Comparison of ENCODE assay signal across 1 cellular context in genomic region chr17:16297367-16298139, GRCh38.
A peak's percentile ranks its signal among the peaks of the same experiment; 100 is the strongest.
TF ChIP-seq lines count a peak whose summit lies in the region.

No MANE protein-coding gene starts in this region.

TF ChIP-seq in HepG2, 621 proteins besides CTCF, POLR2A, EP300 and RAD21 (continued from another document):
- TF ChIP-seq, protein P1, sequence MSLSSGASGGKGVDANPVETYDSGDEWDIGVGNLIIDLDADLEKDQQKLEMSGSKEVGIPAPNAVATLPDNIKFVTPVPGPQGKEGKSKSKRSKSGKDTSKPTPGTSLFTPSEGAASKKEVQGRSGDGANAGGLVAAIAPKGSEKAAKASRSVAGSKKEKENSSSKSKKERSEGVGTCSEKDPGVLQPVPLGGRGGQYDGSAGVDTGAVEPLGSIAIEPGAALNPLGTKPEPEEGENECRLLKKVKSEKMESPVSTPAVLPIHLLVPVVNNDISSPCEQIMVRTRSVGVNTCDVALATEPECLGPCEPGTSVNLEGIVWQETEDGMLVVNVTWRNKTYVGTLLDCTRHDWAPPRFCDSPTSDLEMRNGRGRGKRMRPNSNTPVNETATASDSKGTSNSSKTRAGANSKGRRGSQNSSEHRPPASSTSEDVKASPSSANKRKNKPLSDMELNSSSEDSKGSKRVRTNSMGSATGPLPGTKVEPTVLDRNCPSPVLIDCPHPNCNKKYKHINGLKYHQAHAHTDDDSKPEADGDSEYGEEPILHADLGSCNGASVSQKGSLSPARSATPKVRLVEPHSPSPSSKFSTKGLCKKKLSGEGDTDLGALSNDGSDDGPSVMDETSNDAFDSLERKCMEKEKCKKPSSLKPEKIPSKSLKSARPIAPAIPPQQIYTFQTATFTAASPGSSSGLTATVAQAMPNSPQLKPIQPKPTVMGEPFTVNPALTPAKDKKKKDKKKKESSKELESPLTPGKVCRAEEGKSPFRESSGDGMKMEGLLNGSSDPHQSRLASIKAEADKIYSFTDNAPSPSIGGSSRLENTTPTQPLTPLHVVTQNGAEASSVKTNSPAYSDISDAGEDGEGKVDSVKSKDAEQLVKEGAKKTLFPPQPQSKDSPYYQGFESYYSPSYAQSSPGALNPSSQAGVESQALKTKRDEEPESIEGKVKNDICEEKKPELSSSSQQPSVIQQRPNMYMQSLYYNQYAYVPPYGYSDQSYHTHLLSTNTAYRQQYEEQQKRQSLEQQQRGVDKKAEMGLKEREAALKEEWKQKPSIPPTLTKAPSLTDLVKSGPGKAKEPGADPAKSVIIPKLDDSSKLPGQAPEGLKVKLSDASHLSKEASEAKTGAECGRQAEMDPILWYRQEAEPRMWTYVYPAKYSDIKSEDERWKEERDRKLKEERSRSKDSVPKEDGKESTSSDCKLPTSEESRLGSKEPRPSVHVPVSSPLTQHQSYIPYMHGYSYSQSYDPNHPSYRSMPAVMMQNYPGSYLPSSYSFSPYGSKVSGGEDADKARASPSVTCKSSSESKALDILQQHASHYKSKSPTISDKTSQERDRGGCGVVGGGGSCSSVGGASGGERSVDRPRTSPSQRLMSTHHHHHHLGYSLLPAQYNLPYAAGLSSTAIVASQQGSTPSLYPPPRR (CRISPR knock-in tag; IDR thresholded peaks at IDR 0.05; ENCODE audit: borderline replicate concordance): no peak
- TF ChIP-seq MTF2 (CRISPR knock-in tag; IDR thresholded peaks at IDR 0.05; ENCODE audit: borderline replicate concordance) (no peak), KDM3A (CRISPR knock-in tag; IDR thresholded peaks at IDR 0.05; ENCODE audit: low read depth) (no peak), ZNF251 (CRISPR knock-in tag; IDR thresholded peaks at IDR 0.05) (no peak), IKZF1 (IDR thresholded peaks at IDR 0.05) (no peak), SMAD1 (CRISPR knock-in tag; IDR thresholded peaks at IDR 0.05; ENCODE audit: borderline replicate concordance, low read depth) (no peak), ZNF570 (CRISPR knock-in tag; IDR thresholded peaks at IDR 0.05; ENCODE audit: borderline replicate concordance) (no peak), HOXD1 (CRISPR knock-in tag; IDR thresholded peaks at IDR 0.05) (peak; percentile 58; the same call in 1 of the 2 replicates), NR0B2 (CRISPR knock-in tag; IDR thresholded peaks at IDR 0.05) (peak; percentile 76; the same call in 1 of the 2 replicates), SAP130 (CRISPR knock-in tag; IDR thresholded peaks at IDR 0.05; ENCODE audit: low read depth) (peak; percentile 80), ZNF597 (CRISPR knock-in tag; IDR thresholded peaks at IDR 0.05) (no peak), ZNF484 (CRISPR knock-in tag; IDR thresholded peaks at IDR 0.05; ENCODE audit: borderline replicate concordance, low read depth) (no peak), ZBTB42 (CRISPR knock-in tag; IDR thresholded peaks at IDR 0.05) (no peak), MAFG (CRISPR knock-in tag; IDR thresholded peaks at IDR 0.05) (no peak), ZNF3 (CRISPR knock-in tag; IDR thresholded peaks at IDR 0.05) (no peak), ZNF564 (CRISPR knock-in tag; IDR thresholded peaks at IDR 0.05) (0 out of 2 replicates have a peak, but pooled peaks have one; percentile 58), ZBTB38 (CRISPR knock-in tag; IDR thresholded peaks at IDR 0.05) (peak; percentile 24; the same call in 1 of the 2 replicates), ZBTB21 (CRISPR knock-in tag; IDR thresholded peaks at IDR 0.05) (no peak), ZNF761 (CRISPR knock-in tag; conservative IDR thresholded peaks at IDR 0.05) (no peak), IKZF4 (CRISPR knock-in tag; IDR thresholded peaks at IDR 0.05; ENCODE audit: borderline replicate concordance, low read depth, not compliant biosample characterization) (no peak), ZNF280B (CRISPR knock-in tag; IDR thresholded peaks at IDR 0.05; ENCODE audit: borderline replicate concordance) (no peak), KLF16 (CRISPR knock-in tag; IDR thresholded peaks at IDR 0.05) (no peak), MXI1 (IDR thresholded peaks at IDR 0.05; ENCODE audit: borderline replicate concordance, low read depth, low read length) (peak; percentile 67; the same call in 1 of the 3 replicates), ATF5 (CRISPR knock-in tag; IDR thresholded peaks at IDR 0.05; ENCODE audit: low read depth) (no peak), MED13 (CRISPR knock-in tag; IDR thresholded peaks at IDR 0.05) (no peak), PLSCR1 (CRISPR knock-in tag; IDR thresholded peaks at IDR 0.05; ENCODE audit: borderline replicate concordance) (no peak), STAG1 (CRISPR knock-in tag; IDR thresholded peaks at IDR 0.05) (peak; percentile 8; the same call in 1 of the 2 replicates), BCL3 (CRISPR knock-in tag; IDR thresholded peaks at IDR 0.05) (no peak), ZNF652 (CRISPR knock-in tag; IDR thresholded peaks at IDR 0.05; ENCODE audit: borderline replicate concordance, low read depth) (no peak), CENPT (CRISPR knock-in tag; IDR thresholded peaks at IDR 0.05; ENCODE audit: low read depth) (no peak), NONO (IDR thresholded peaks at IDR 0.05) (no peak), NONO (CRISPR knock-in tag; conservative IDR thresholded peaks at IDR 0.05) (peak; percentile 72), YEATS2 (CRISPR knock-in tag; IDR thresholded peaks at IDR 0.05; ENCODE audit: borderline replicate concordance) (0 out of 2 replicates have a peak, but pooled peaks have one; percentile 31), NPAS2 (CRISPR knock-in tag; IDR thresholded peaks at IDR 0.05; ENCODE audit: borderline replicate concordance) (no peak)
- TF ChIP-seq, protein P2, sequence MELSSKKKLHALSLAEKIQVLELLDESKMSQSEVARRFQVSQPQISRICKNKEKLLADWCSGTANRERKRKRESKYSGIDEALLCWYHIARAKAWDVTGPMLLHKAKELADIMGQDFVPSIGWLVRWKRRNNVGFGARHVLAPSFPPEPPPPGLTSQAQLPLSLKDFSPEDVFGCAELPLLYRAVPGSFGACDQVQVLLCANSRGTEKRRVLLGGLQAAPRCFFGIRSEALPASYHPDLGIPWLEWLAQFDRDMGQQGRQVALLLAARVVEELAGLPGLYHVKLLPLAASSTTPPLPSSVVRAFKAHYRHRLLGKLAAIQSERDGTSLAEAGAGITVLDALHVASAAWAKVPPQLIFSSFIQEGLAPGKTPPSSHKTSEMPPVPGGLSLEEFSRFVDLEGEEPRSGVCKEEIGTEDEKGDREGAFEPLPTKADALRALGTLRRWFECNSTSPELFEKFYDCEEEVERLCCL (CRISPR knock-in tag; IDR thresholded peaks at IDR 0.05; ENCODE audit: borderline replicate concordance): 0 out of 2 replicates have a peak, but pooled peaks have one; percentile 14
- TF ChIP-seq, protein P3, sequence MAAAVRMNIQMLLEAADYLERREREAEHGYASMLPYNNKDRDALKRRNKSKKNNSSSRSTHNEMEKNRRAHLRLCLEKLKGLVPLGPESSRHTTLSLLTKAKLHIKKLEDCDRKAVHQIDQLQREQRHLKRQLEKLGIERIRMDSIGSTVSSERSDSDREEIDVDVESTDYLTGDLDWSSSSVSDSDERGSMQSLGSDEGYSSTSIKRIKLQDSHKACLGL (CRISPR knock-in tag; IDR thresholded peaks at IDR 0.05): peak; percentile 70
- TF ChIP-seq, protein P4, sequence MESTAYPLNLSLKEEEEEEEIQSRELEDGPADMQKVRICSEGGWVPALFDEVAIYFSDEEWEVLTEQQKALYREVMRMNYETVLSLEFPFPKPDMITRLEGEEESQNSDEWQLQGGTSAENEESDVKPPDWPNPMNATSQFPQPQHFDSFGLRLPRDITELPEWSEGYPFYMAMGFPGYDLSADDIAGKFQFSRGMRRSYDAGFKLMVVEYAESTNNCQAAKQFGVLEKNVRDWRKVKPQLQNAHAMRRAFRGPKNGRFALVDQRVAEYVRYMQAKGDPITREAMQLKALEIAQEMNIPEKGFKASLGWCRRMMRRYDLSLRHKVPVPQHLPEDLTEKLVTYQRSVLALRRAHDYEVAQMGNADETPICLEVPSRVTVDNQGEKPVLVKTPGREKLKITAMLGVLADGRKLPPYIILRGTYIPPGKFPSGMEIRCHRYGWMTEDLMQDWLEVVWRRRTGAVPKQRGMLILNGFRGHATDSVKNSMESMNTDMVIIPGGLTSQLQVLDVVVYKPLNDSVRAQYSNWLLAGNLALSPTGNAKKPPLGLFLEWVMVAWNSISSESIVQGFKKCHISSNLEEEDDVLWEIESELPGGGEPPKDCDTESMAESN (CRISPR knock-in tag; conservative IDR thresholded peaks at IDR 0.05): 0 out of 2 replicates have a peak, but pooled peaks have one; percentile 23
- TF ChIP-seq, protein P5, sequence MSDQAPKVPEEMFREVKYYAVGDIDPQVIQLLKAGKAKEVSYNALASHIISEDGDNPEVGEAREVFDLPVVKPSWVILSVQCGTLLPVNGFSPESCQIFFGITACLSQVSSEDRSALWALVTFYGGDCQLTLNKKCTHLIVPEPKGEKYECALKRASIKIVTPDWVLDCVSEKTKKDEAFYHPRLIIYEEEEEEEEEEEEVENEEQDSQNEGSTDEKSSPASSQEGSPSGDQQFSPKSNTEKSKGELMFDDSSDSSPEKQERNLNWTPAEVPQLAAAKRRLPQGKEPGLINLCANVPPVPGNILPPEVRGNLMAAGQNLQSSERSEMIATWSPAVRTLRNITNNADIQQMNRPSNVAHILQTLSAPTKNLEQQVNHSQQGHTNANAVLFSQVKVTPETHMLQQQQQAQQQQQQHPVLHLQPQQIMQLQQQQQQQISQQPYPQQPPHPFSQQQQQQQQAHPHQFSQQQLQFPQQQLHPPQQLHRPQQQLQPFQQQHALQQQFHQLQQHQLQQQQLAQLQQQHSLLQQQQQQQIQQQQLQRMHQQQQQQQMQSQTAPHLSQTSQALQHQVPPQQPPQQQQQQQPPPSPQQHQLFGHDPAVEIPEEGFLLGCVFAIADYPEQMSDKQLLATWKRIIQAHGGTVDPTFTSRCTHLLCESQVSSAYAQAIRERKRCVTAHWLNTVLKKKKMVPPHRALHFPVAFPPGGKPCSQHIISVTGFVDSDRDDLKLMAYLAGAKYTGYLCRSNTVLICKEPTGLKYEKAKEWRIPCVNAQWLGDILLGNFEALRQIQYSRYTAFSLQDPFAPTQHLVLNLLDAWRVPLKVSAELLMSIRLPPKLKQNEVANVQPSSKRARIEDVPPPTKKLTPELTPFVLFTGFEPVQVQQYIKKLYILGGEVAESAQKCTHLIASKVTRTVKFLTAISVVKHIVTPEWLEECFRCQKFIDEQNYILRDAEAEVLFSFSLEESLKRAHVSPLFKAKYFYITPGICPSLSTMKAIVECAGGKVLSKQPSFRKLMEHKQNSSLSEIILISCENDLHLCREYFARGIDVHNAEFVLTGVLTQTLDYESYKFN (CRISPR knock-in tag; conservative IDR thresholded peaks at IDR 0.05): peak; percentile 9; the same call in 1 of the 2 replicates
- TF ChIP-seq, protein P6, sequence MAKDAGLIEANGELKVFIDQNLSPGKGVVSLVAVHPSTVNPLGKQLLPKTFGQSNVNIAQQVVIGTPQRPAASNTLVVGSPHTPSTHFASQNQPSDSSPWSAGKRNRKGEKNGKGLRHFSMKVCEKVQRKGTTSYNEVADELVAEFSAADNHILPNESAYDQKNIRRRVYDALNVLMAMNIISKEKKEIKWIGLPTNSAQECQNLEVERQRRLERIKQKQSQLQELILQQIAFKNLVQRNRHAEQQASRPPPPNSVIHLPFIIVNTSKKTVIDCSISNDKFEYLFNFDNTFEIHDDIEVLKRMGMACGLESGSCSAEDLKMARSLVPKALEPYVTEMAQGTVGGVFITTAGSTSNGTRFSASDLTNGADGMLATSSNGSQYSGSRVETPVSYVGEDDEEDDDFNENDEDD (CRISPR knock-in tag; IDR thresholded peaks at IDR 0.05; ENCODE audit: borderline replicate concordance): peak; percentile 59; the same call in 1 of the 2 replicates
- TF ChIP-seq, protein P7, sequence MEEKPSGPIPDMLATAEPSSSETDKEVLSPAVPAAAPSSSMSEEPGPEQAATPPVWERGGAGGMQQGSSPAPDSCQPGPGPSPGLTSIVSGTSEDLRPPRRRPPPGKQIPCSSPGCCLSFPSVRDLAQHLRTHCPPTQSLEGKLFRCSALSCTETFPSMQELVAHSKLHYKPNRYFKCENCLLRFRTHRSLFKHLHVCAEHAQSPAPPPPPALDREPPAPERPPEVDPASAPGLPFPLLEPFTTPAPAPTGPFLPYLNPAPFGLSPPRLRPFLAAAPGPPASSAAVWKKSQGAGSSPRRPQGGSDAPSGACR (CRISPR knock-in tag; IDR thresholded peaks at IDR 0.05): no peak
TF ChIP-seq in HepG2: peak in this region for 139.
